Comparison of ENCODE assay signal across 9 cellular contexts in the genomic region with DNA sequence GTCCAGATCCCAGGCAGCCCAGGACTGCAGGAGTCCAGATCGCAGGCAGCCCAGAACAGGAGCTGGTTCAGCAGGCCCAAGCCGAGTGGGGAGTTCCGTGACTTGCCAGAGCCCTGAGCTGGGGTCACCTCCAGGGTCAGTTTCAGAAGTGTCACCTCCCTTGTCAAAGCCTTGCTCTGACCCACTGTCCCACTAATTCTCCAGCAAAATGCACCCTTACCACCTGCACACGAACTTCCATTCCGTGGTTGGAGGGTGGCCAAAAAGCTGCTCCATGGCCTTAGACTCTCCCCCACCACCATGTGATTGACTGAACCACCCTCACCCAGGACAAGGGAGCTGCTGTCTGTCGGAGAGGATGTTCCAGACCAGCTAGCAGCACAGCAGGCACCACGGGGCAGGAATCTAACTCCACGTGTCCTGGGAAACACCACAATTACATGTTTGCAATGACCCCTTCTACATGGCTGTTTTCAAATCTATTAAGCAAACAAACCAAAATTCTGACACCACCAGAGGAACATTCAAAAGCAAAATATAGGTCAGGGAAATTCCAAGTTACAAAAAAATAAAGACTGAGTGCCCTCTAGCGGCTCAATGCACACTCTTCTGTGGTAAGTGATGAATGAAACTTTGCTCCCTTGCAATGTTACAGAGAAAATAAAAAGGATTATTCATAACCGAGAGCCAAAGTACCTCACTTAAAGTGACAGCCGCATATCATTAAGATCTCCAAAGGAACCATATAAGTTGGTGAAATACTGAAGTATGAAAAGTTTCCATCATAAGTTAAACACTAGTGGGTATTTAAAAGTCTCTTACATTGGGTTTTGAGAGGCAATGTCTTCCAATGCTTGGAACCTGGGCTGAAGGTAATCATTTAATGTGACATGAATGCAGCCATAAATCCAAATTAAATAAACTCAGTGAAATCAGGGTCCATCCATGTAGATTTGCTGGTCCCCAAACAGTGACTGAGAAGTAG.
A peak's percentile ranks its signal among the peaks of the same experiment; 100 is the strongest.
DNase-seq lines count a peak whose midpoint lies in the region; ATAC-seq and TF ChIP-seq lines count a peak whose summit lies in the region.
"Had no signal": no experiment of that assay in that cellular context is flagged by ENCODE, and none has a peak within 500 bp of the region (broad histone marks: within the 10 kb centered on the region; RNA-seq: fewer than 3 reads in every experiment).

No MANE protein-coding gene starts in this region.

- intact Hi-C loops in Caco-2 (cut with micrococcal nuclease; ENCODE audit: unreplicated experiment) (no loop called here), tibial artery (cut with DNase I; ENCODE audit: low total_unique reads) (no loop called here)

- H3K9me3 Mint-ChIP-seq in Caco-2 (ENCODE audit: unreplicated experiment), result no peaks in the 10 kb centered on the region
- H3K9me3 Mint-ChIP-seq: activated B cell treated with CpG ODN at 0.5 μM for 24 hours had no signal

- CTCF ChIA-PET in Caco-2 (lab: Charles Lee) (no interaction called here), HEK293T (lab: Yijun Ruan, JAX) (interaction anchor here (1.1 to 1.5 kb wide), 3 partner anchors 10 to 24 kb away, joined by 3 to 4 read pairs (median 3); no protein-coding TSS in a partner anchor)

- H3K27ac ChIP-seq in lung (ENCODE audit: low read depth in 1 of 2, low read length in 1 of 2), result no peak overlapping the region
- no peak overlapping the region for H3K27ac ChIP-seq in tibial artery

- H3K27me3 Mint-ChIP-seq in Caco-2 (ENCODE audit: insufficient read depth, unreplicated experiment) (no peaks in the 10 kb centered on the region), T-helper 17 cell (no peaks in the 10 kb centered on the region)
- H3K27me3 Mint-ChIP-seq: activated B cell treated with CpG ODN at 0.5 μM for 24 hours had no signal

- H3K4me1 Mint-ChIP-seq in Caco-2 (ENCODE audit: low read depth, unreplicated experiment) (no peaks in the 10 kb centered on the region), T-helper 17 cell (peaks cover 9% of the 10 kb centered on the region)

- TF ChIP-seq CTCF in Caco-2 (IDR thresholded peaks at IDR 0.05; ENCODE audit: insufficient read depth in 1 of 2, low read depth in 1 of 2, low read length in 1 of 2, severe bottlenecking in 1 of 2, unreplicated experiment in 1 of 2), result peak; percentile 58 to 65
- TF ChIP-seq CTCF in lung (IDR thresholded peaks at IDR 0.05; ENCODE audit: control extremely low read depth, extremely low read depth), result peak; percentile 41
- peak; percentile 52 for TF ChIP-seq CTCF in tibial artery (IDR thresholded peaks at IDR 0.05)

- 62 to 64% methylated on average over 11 of the region's 11 CpGs for WGBS in lung, 2 donors

- H3K4me3 Mint-ChIP-seq in Caco-2 (ENCODE audit: unreplicated experiment) (no peak overlapping the region), T-helper 17 cell (no peak overlapping the region)
- H3K4me3 Mint-ChIP-seq: activated B cell treated with CpG ODN at 0.5 μM for 24 hours had no signal

- ATAC-seq in T-helper 17 cell (peak; percentile 89), lung (ENCODE audit: insufficient read depth, low FRiP score) (peak; percentile 31), GM21447 (IDR thresholded peaks at IDR 0.05; ENCODE audit: unreplicated experiment) (no peak)

- no peak overlapping the region for H3K27ac Mint-ChIP-seq in Caco-2 (ENCODE audit: unreplicated experiment)
- H3K27ac Mint-ChIP-seq in T-helper 17 cell, result peak overlapping the region; percentile 90
- H3K27ac Mint-ChIP-seq: activated B cell treated with CpG ODN at 0.5 μM for 24 hours had no signal

- H3K4me3 ChIP-seq in Caco-2 (ENCODE audit: low read depth, low read length), result no peak overlapping the region
- no peak overlapping the region for H3K4me3 ChIP-seq in lung
- no peak overlapping the region for H3K4me3 ChIP-seq in tibial artery

- H3K27me3 ChIP-seq in Caco-2 (replicated peaks; ENCODE audit: control insufficient read depth, insufficient read depth, low read length) (no peaks in the 10 kb centered on the region), lung (ENCODE audit: control insufficient read depth, insufficient read depth) (no peaks in the 10 kb centered on the region), tibial artery (no peaks in the 10 kb centered on the region)

- H3K9me3 ChIP-seq in Caco-2 (no peaks in the 10 kb centered on the region), T-helper 17 cell (ENCODE audit: control insufficient read depth, low read length, poor library complexity, severe bottlenecking) (no peaks in the 10 kb centered on the region), lung (ENCODE audit: control insufficient read depth in 2 of 2, insufficient read depth in 1 of 2, low read length in 1 of 2) (peaks cover 0 to 2% of the 10 kb centered on the region in 2 donors), tibial artery (no peaks in the 10 kb centered on the region)

- H3K4me1 ChIP-seq in Caco-2 (no peaks in the 10 kb centered on the region), lung (ENCODE audit: control insufficient read depth in 2 of 2, insufficient read depth in 2 of 2, low read length in 2 of 2) (peaks cover 0 to 2% of the 10 kb centered on the region in 2 donors), tibial artery (peaks cover 0 to 7% (median 3%) of the 10 kb centered on the region in 4 donors)

- no peaks in the 10 kb centered on the region; the same call in 1 of the 2 replicates for H3K36me3 ChIP-seq in Caco-2 (ENCODE audit: control insufficient read depth, insufficient read depth, low read length)
- peaks cover 0 to 8% of the 10 kb centered on the region in 2 donors for H3K36me3 ChIP-seq in lung (ENCODE audit: control insufficient read depth in 2 of 2, insufficient read depth in 2 of 2, low read length in 2 of 2)
- H3K36me3 ChIP-seq in tibial artery, result no peaks in the 10 kb centered on the region

- POLR2A ChIA-PET in Caco-2 (lab: Charles Lee) (no interaction called here), HEK293T (lab: Yijun Ruan, JAX) (no interaction called here)

- BruUV-seq in Caco-2 (replicated peaks; lab: Mats Ljungman, UMichigan), result no TSS peak

- H3K36me3 Mint-ChIP-seq in Caco-2 (ENCODE audit: insufficient read depth, unreplicated experiment) (no peaks in the 10 kb centered on the region), T-helper 17 cell (ENCODE audit: low read depth) (peaks cover 2% of the 10 kb centered on the region)

- DNase-seq in Caco-2, result peak in 1 of 2 experiments; percentile 7
- peak; percentile 42 for DNase-seq in HEK293T (ENCODE audit: extremely low spot score)
- peak in 1 of 3 donors; percentile 18 for DNase-seq in T-helper 17 cell
- peak; percentile 58 for DNase-seq in dermis blood vessel endothelial cell
- no peak for DNase-seq in lung (ENCODE audit: low spot score)
- DNase-seq in tibial artery, result peak in 1 of 2 donors; percentile 38
- DNase-seq in occipital lobe (lab: John Stamatoyannopoulos, UW), result no peak
- DNase-seq: activated B cell treated with CpG ODN at 0.5 μM for 24 hours had no signal

TF ChIP-seq in HEK293T, 16 proteins besides CTCF, POLR2A, EP300 and RAD21:
- TF ChIP-seq HDGF (IDR thresholded peaks at IDR 0.05; ENCODE audit: borderline replicate concordance) (no peak), ARNT (IDR thresholded peaks at IDR 0.05) (no peak), SP1 (IDR thresholded peaks at IDR 0.05) (no peak), FOXA1 (IDR thresholded peaks at IDR 0.05) (no peak)

Comparison
In these comparisons a context has a peak if more than half of its experiments do, and no peak if none do; other contexts are left out.
1. DNase-seq: peak in HEK293T (single experiment) and dermis blood vessel endothelial cell (single experiment); none in lung (single experiment) and occipital lobe (single experiment).
2. Peak in every context shown above with its lines, with median percentiles within 50 percentile points of each other: CTCF ChIP-seq.